In the genomic region with DNA sequence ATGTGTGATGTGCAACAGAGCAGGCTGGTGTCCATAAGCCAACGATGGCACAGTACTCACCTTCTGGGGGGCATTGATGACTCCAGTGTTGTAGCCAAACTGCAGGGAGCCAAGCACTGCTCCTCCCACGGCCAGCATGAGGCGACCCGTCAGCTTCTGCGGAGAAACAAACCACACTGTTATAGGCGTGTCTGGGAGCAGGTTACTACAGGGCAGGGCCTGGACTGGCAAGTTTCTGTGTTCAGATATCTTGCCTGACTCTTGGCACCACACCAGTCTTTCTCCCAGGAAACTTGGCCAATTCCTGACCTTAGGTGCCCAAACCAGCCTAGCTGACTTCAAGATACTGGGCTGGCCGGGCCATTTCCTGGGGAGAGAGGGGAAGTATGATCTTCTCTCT, we compare ENCODE assay signal across 9 cellular contexts. TPM values are rescaled to one million over a fixed set of nuclear protein-coding genes. Genes with fewer than 3 reads are reported as not detected.
A peak's percentile ranks its signal among the peaks of the same experiment; 100 is the strongest.
DNase-seq lines count a peak whose midpoint lies in the region; ATAC-seq, FAIRE-seq and TF ChIP-seq lines count a peak whose summit lies in the region.
"Had no signal": no experiment of that assay in that cellular context is flagged by ENCODE, and none has a peak within 500 bp of the region (broad histone marks: within the 10 kb centered on the region; RNA-seq: fewer than 3 reads in every experiment).

No MANE protein-coding gene starts in this region.

- intact Hi-C loops in adrenal gland (cut with DNase I), result no loop called here
- intact Hi-C loops in HepG2 (cut with micrococcal nuclease; ENCODE audit: unreplicated experiment), result no loop called here

- peaks cover 99% of the 10 kb centered on the region for H3K79me2 ChIP-seq in HepG2 (ENCODE audit: insufficient read depth, low read length)

- BruUV-seq in HepG2 (replicated peaks; lab: Mats Ljungman, UMichigan), result no TSS peak

- TF ChIP-seq EP300 in HepG2 (IDR thresholded peaks at IDR 0.05; ENCODE audit: low read depth in 2 of 2, low read length in 2 of 2) (no peak), HepG2 (CRISPR knock-in tag; IDR thresholded peaks at IDR 0.05; ENCODE audit: borderline replicate concordance) (no peak), tibial nerve (IDR thresholded peaks at IDR 0.05) (no peak)

- H3K27me3 ChIP-seq in adrenal gland (no peaks in the 10 kb centered on the region), HepG2 (ENCODE audit: control insufficient read depth in 1 of 2, insufficient read depth in 2 of 2, low read length in 2 of 2) (no peaks in the 10 kb centered on the region), tibial nerve (no peaks in the 10 kb centered on the region)

- CTCF ChIA-PET in HepG2 (lab: Yijun Ruan, JAX; ENCODE audit: low intra/inter-chr PET ratio, low total read pairs), result no interaction called here

- H3K4me1 ChIP-seq in adrenal gland (replicated peaks in 1 of 2), result peaks cover 0 to 35% of the 10 kb centered on the region in 2 donors
- peaks cover 100% of the 10 kb centered on the region for H3K4me1 ChIP-seq in HepG2 (ENCODE audit: insufficient read depth, low read length)
- peaks cover 0 to 92% (median 65%) of the 10 kb centered on the region in 4 donors for H3K4me1 ChIP-seq in tibial nerve

- ATAC-seq in HepG2, result no peak

- peaks cover 98% of the 10 kb centered on the region for H4K20me1 ChIP-seq in HepG2 (ENCODE audit: insufficient read depth, low read length)

- in situ Hi-C loops in HepG2 (cut with HindIII; ENCODE audit: extremely low pct_ligation_motif_present, low pct_unique_long_range_greater_than_20kb), result no loop called here

- TF ChIP-seq POLR2A in adrenal gland (IDR thresholded peaks at IDR 0.05), result peak in 1 of 2 donors; percentile 18
- no peak; a peak in 1 of 4 replicates for TF ChIP-seq POLR2A in HepG2 (IDR thresholded peaks at IDR 0.05; ENCODE audit: insufficient read depth in 1 of 2, low read depth in 2 of 2, low read length in 2 of 2)
- no peak for TF ChIP-seq POLR2A in tibial nerve (IDR thresholded peaks at IDR 0.05)

- peak overlapping the region in 1 of 5 donors; percentile 53 for H3K27ac ChIP-seq in adrenal gland
- H3K27ac ChIP-seq in HepG2 (ENCODE audit: extremely low read length, insufficient read depth, low read length), result no peak overlapping the region
- H3K27ac ChIP-seq in tibial nerve, result peak overlapping the region; percentile 36 to 85 (median 72)

- H3K4me2 ChIP-seq in HepG2 (ENCODE audit: low read depth, low read length), result no peak overlapping the region

- no peak for FAIRE-seq in HepG2 (lab: Jason Lieb, UNC)

- no peak overlapping the region for H3K4me3 ChIP-seq in adrenal gland
- no peak overlapping the region for H3K4me3 ChIP-seq in HepG2 (replicated peaks in 1 of 3; ENCODE audit: insufficient read depth in 1 of 3, low read depth in 2 of 3, low read length in 3 of 3)
- H3K4me3 ChIP-seq in tibial nerve, result peak overlapping the region in 1 of 4 donors; percentile 94

- POLR2A ChIA-PET in HepG2 (lab: Yijun Ruan, JAX), result no interaction called here

- H2AFZ ChIP-seq in HepG2 (ENCODE audit: low read length), result no peak overlapping the region

- H3K36me3 ChIP-seq in adrenal gland (replicated peaks in 1 of 2), result no peaks in the 10 kb centered on the region
- peaks cover 61 to 93% of the 10 kb centered on the region in 2 experiments for H3K36me3 ChIP-seq in HepG2 (replicated peaks in 1 of 2; ENCODE audit: control insufficient read depth in 1 of 2, insufficient read depth in 2 of 2, low read length in 2 of 2)
- H3K36me3 ChIP-seq in tibial nerve, result peaks cover 2 to 35% (median 5%) of the 10 kb centered on the region in 3 donors

- TF ChIP-seq RAD21 in HepG2 (CRISPR knock-in tag; IDR thresholded peaks at IDR 0.05), result no peak

- TF ChIP-seq CTCF in adrenal gland (IDR thresholded peaks at IDR 0.05), result no peak
- no peak for TF ChIP-seq CTCF in HepG2 (CRISPR knock-in tag; IDR thresholded peaks at IDR 0.05)
- no peak for TF ChIP-seq CTCF in tibial nerve (IDR thresholded peaks at IDR 0.05)

- H3K9me3 ChIP-seq in adrenal gland (replicated peaks in 1 of 3), result no peaks in the 10 kb centered on the region
- no peaks in the 10 kb centered on the region for H3K9me3 ChIP-seq in HepG2 (ENCODE audit: low read length)
- H3K9me3 ChIP-seq in tibial nerve, result no peaks in the 10 kb centered on the region

- DNase-seq in SIG-M5 treated with dmso at 0.1 percent for 504 hours (lab: John Stamatoyannopoulos, UW; ENCODE audit: unreplicated experiment) (peak; percentile 40), SIG-M5 (lab: John Stamatoyannopoulos, UW) (no peak), adrenal gland (peak in 6 of 7 donors; percentile 37 to 75 (median 62)), HepG2 (ENCODE audit: low spot score) (no peak), tibial nerve (ENCODE audit: low spot score in 2 of 2) (no peak), AG08396 (ENCODE audit: low spot score) (no peak), SHP77 (lab: John Stamatoyannopoulos, UW) (no peak), RKO (ENCODE audit: low spot score) (no peak)
- DNase-seq: activated CD4-positive, CD25-positive, alpha-beta regulatory T cell treated with anti-CD3 and anti-CD28 coated beads, Interleukin-2, amount 50 U/mL, for 72 hours had no signal

- H3K9ac ChIP-seq in HepG2 (ENCODE audit: insufficient read depth, low read depth, low read length), result no peak overlapping the region

- 53 to 100% (median 70%) methylated on average over 2 to 7 of the region's 7 CpGs for WGBS in adrenal gland, 4 donors
- WGBS in HepG2 (ENCODE audit: low lambda C conversion rate), result no CpG with 5 or more reads among the region's 7 CpGs
- 42 to 56% methylated on average over 6 to 7 of the region's 7 CpGs for WGBS in tibial nerve, 2 donors

TF ChIP-seq in HepG2, 621 proteins besides CTCF, POLR2A, EP300 and RAD21:
- TF ChIP-seq POLR2G (IDR thresholded peaks at IDR 0.05; ENCODE audit: low read depth, low read length) (peak; percentile 26; the same call in 1 of the 2 replicates), RBFOX2 (IDR thresholded peaks at IDR 0.05; ENCODE audit: low read depth, low read length) (0 out of 2 replicates have a peak, but pooled peaks have one; percentile 20), NR2C2 (CRISPR knock-in tag; IDR thresholded peaks at IDR 0.05; ENCODE audit: borderline replicate concordance) (no peak), SSRP1 (CRISPR knock-in tag; IDR thresholded peaks at IDR 0.05) (0 out of 2 replicates have a peak, but pooled peaks have one; percentile 18), KAT8 (CRISPR knock-in tag; IDR thresholded peaks at IDR 0.05) (no peak), ZNF382 (CRISPR knock-in tag; IDR thresholded peaks at IDR 0.05; ENCODE audit: borderline replicate concordance) (no peak), POLR2AphosphoS5 (IDR thresholded peaks at IDR 0.05; ENCODE audit: low read depth, low read length) (0 out of 2 replicates have a peak, but pooled peaks have one; percentile 1)
- TF ChIP-seq, protein P1, sequence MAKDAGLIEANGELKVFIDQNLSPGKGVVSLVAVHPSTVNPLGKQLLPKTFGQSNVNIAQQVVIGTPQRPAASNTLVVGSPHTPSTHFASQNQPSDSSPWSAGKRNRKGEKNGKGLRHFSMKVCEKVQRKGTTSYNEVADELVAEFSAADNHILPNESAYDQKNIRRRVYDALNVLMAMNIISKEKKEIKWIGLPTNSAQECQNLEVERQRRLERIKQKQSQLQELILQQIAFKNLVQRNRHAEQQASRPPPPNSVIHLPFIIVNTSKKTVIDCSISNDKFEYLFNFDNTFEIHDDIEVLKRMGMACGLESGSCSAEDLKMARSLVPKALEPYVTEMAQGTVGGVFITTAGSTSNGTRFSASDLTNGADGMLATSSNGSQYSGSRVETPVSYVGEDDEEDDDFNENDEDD (CRISPR knock-in tag; IDR thresholded peaks at IDR 0.05; ENCODE audit: borderline replicate concordance), result 0 out of 2 replicates have a peak, but pooled peaks have one; percentile 15

RNA-seq across cellular contexts. Expression of a gene that starts 15.5 kb away (rescaled TPM):
- 100 to 1,000 TPM in 1 of 8 donors, 10 to 100 TPM in 7; 15.4 to 123 (median 27.1) TPM for total RNA-seq in adrenal gland
- 10 to 100 TPM in 1 of 3 donors, 1 to 10 TPM in 2; 4.6 to 12.3 (median 9.3) TPM for polyA plus RNA-seq in adrenal gland
- 54.3 and 125 TPM in 2 replicates for total RNA-seq in HepG2 (2016; rRNA removed; fragmentation: Illumina TruSeq; extraction: Trizol)
- total RNA-seq in HepG2 (2016; cell fraction: cytosol; rRNA removed; fragmentation: Illumina TruSeq; extraction: Trizol; ENCODE audit: low read depth), result 17.1 and 18.0 TPM in 2 replicates
- 44.3 and 121 TPM in 2 replicates for total RNA-seq in HepG2 (2016; cell fraction: insoluble cytoplasmic fraction; rRNA removed; fragmentation: Illumina TruSeq; extraction: Trizol)
- 38.1 and 44.0 TPM in 2 replicates for total RNA-seq in HepG2 (2016; cell fraction: membrane; rRNA removed; fragmentation: Illumina TruSeq; extraction: Trizol)
- total RNA-seq in HepG2 (2016; cell fraction: nucleus; rRNA removed; fragmentation: Illumina TruSeq; extraction: Trizol), result 146 and 160 TPM in 2 replicates
- polyA plus RNA-seq in HepG2 (2011; rRNA removed), result 315 and 423 TPM in 2 replicates
- polyA plus RNA-seq in HepG2 (2011; cell fraction: cytosol; rRNA removed), result 201 and 410 TPM in 2 replicates
- polyA plus RNA-seq in HepG2 (2011; cell fraction: nucleus; rRNA removed), result 305 and 663 TPM in 2 replicates
- polyA plus RNA-seq in HepG2 (2012), result 253 and 372 TPM in 2 replicates
- polyA plus RNA-seq in HepG2 (2016; cell fraction: cytosol; fragmentation: Illumina TruSeq; extraction: Trizol; ENCODE audit: low read depth), result 10.8 and 11.3 TPM in 2 replicates
- polyA plus RNA-seq in HepG2 (2016; cell fraction: insoluble cytoplasmic fraction; fragmentation: Illumina TruSeq; extraction: Trizol; ENCODE audit: low read depth), result 47.5 and 58.0 TPM in 2 replicates
- 20.7 and 24.0 TPM in 2 replicates for polyA plus RNA-seq in HepG2 (2016; cell fraction: membrane; fragmentation: Illumina TruSeq; extraction: Trizol; ENCODE audit: low read depth)
- 232 and 245 TPM in 2 replicates for polyA plus RNA-seq in HepG2 (2016; cell fraction: nucleus; fragmentation: Illumina TruSeq; extraction: Trizol; ENCODE audit: insufficient read depth, low read depth)
- polyA minus RNA-seq in HepG2 (2011; rRNA and poly(A)+ RNA removed; ENCODE audit: low replicate concordance), result 61.9 and 1,182 TPM in 2 replicates
- 204 and 374 TPM in 2 replicates for polyA minus RNA-seq in HepG2 (2011; cell fraction: cytosol; rRNA and poly(A)+ RNA removed)
- 146 and 207 TPM in 2 replicates for polyA minus RNA-seq in HepG2 (2011; cell fraction: nucleus; rRNA and poly(A)+ RNA removed)
- 1,000 to 10,000 TPM in 3 of 4 donors, 100 to 1,000 TPM in 1; 953 to 4,970 (median 3,437) TPM for total RNA-seq in tibial nerve

Comparison
In these comparisons a context has a peak if more than half of its experiments do, and no peak if none do; other contexts are left out.
1. DNase-seq: peak in SIG-M5 treated with dmso at 0.1 percent for 504 hours (single experiment) and adrenal gland (6 of 7); none in SIG-M5 (single experiment), HepG2 (single experiment), tibial nerve (0 of 2), AG08396 (single experiment), SHP77 (0 of 2) and RKO (single experiment).
2. RNA of a gene that starts 15.5 kb away (total RNA-seq): 953 to 4,970 TPM in tibial nerve; 17.1 to 160 TPM in HepG2 and 15.4 to 123 TPM in adrenal gland; every median in the first group is over 4 times any median in the second.